Comparison of ENCODE assay signal across 31 cellular contexts in genomic region chr9:78664370-78664769, GRCh38.
"Had no signal": no experiment of that assay in that cellular context is flagged by ENCODE, and none has a peak within 500 bp of the region (broad histone marks: within the 10 kb centered on the region; RNA-seq: fewer than 3 reads in every experiment).

No MANE protein-coding gene starts in this region.

- H3K9me3 Mint-ChIP-seq: mesothelial cell of epicardium, naive B cell, natural killer cell, nephron progenitor cell had no signal

- DNase-seq: hypothalamus; immature natural killer cell; kidney; left colon; left lung; lower lobe of right lung; mammary epithelial cell; mesendoderm; naive B cell; natural killer cell; nephron progenitor cell; occipital lobe; ovary; right lobe of liver; stimulated activated CD4-positive, alpha-beta T cell treated with anti-CD3 and anti-CD28 coated beads, Interleukin-1b, Interleukin-23, amount 100 ng/mL, for 48 hours; stimulated activated CD4-positive, alpha-beta T cell treated with anti-CD3 and anti-CD28 coated beads, Interleukin-2, amount 100 ng/mL, for 48 hours; stimulated activated CD4-positive, alpha-beta T cell treated with anti-CD3 and anti-CD28 coated beads, Interleukin-4, amount 100 ng/mL, for 4 hours; stimulated activated naive B cell treated with anti-CD40 and anti-IgM and Interleukin-4, amounts not matched to agents 10 μg/mL and 1 μg/mL and 100 μg/mL, for 72 hours; stimulated activated naive CD8-positive, alpha-beta T cell treated with anti-CD3 and anti-CD28 coated beads, Interleukin-15, Interleukin-2, amounts not matched to agents 100 U/mL and 50 U/mL, for 24 hours; stomach; testis; thyroid gland; transverse colon; upper lobe of left lung had no signal

- H3K4me1 ChIP-seq: left lung, lower lobe of right lung, neural progenitor cell, right atrium auricular region, right lobe of liver, stomach, testis, thyroid gland, transverse colon, upper lobe of left lung, vagina had no signal

- H3K9me3 ChIP-seq: left lung, lower lobe of right lung, neutrophil, ovary, right atrium auricular region, right lobe of liver, stomach, testis, thyroid gland, transverse colon, upper lobe of left lung, vagina had no signal

- H3K27me3 ChIP-seq: neural progenitor cell, neutrophil, ovary, right atrium auricular region, right lobe of liver, testis, thyroid gland, transverse colon, upper lobe of left lung, vagina had no signal

- H3K27ac ChIP-seq: left lung, lower lobe of right lung, neural progenitor cell, neutrophil, ovary, right atrium auricular region, right lobe of liver, stomach, testis, thyroid gland, transverse colon, upper lobe of left lung, vagina had no signal

- H3K4me3 Mint-ChIP-seq: immature natural killer cell; mesothelial cell of epicardium; naive B cell; natural killer cell; nephron progenitor cell; neural progenitor cell; stimulated activated naive B cell treated with anti-CD40 and anti-IgM and Interleukin-4, amounts not matched to agents 10 μg/mL and 1 μg/mL and 100 μg/mL, for 72 hours had no signal

- H3K36me3 Mint-ChIP-seq: mesothelial cell of epicardium, naive B cell, natural killer cell, neural progenitor cell had no signal

- H3K9ac ChIP-seq: neural progenitor cell had no signal

- H3K27ac Mint-ChIP-seq: immature natural killer cell; mesothelial cell of epicardium; naive B cell; natural killer cell; nephron progenitor cell; neural progenitor cell; progenitor cell of endocrine pancreas; stimulated activated naive B cell treated with anti-CD40 and anti-IgM and Interleukin-4, amounts not matched to agents 10 μg/mL and 1 μg/mL and 100 μg/mL, for 72 hours had no signal

- H3K4me1 Mint-ChIP-seq: immature natural killer cell, natural killer cell, nephron progenitor cell, neural progenitor cell had no signal

- H2AFZ ChIP-seq: neural progenitor cell had no signal

- H3K4me2 ChIP-seq: neural progenitor cell, smooth muscle cell had no signal

- H3K36me3 ChIP-seq: left lung, lower lobe of right lung, neural progenitor cell, neutrophil, ovary, right atrium auricular region, right lobe of liver, stomach, thyroid gland, transverse colon, upper lobe of left lung, vagina had no signal

- H3K4me3 ChIP-seq: left lung, lower lobe of right lung, neural progenitor cell, ovary, right atrium auricular region, right lobe of liver, smooth muscle cell, stomach, testis, thyroid gland, transverse colon, upper lobe of left lung, vagina had no signal

- ATAC-seq: left colon; left lung; lower lobe of right lung; natural killer cell; right lobe of liver; stimulated activated naive B cell treated with anti-CD40 and anti-IgM and Interleukin-4, amounts not matched to agents 10 μg/mL and 1 μg/mL and 100 μg/mL, for 72 hours; stimulated activated naive CD8-positive, alpha-beta T cell treated with anti-CD3 and anti-CD28 coated beads, Interleukin-15, Interleukin-2, amounts not matched to agents 100 U/mL and 50 U/mL, for 24 hours had no signal
